In the genomic region with DNA sequence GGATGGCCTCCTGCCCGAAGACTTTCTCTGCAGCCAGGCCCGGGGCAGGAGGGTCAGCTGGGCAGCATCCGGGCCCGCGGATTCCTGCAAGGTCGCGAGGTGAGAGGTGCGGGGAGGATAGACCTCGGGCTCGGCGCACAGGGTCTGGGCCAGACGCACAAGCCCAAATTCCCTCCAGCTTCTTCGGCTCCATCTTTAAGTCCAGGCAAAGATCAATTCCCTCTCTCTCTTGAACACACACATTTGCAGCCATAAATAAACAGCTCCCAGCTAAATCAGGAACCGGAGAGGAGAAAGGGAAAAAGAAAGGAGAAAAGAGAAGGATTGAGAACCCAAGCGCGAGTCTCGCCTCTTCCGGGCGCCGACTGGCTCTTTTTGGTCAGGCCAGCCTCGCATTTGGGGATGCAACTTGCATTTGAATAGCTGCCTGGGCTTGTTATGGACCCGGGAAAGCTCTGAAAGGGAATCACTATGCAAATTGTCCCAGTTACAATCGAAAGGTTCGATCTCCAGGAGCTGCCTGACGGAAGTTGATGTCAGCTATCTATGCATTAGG, we compare ENCODE assay signal across 9 cellular contexts. TPM values are rescaled to one million over a fixed set of nuclear protein-coding genes. Genes with fewer than 3 reads are reported as not detected.
A peak's percentile ranks its signal among the peaks of the same experiment; 100 is the strongest.
DNase-seq lines count a peak whose midpoint lies in the region; ATAC-seq and TF ChIP-seq lines count a peak whose summit lies in the region.
"Had no signal": no experiment of that assay in that cellular context is flagged by ENCODE, and none has a peak within 500 bp of the region (broad histone marks: within the 10 kb centered on the region; RNA-seq: fewer than 3 reads in every experiment).

No MANE protein-coding gene starts in this region.

- H3K4me1 ChIP-seq in SJCRH30: no peaks in the 10 kb centered on the region

- H3K27me3 Mint-ChIP-seq in HFFc6 (ENCODE audit: insufficient read depth): peaks cover 62% of the 10 kb centered on the region
- H3K27me3 Mint-ChIP-seq in activated naive CD4-positive, alpha-beta T cell treated with anti-CD3 and anti-CD28 coated beads, Interleukin-2, amount 50 U/mL, for 24 hours: peaks cover 69% of the 10 kb centered on the region
- peaks cover 72% of the 10 kb centered on the region for H3K27me3 Mint-ChIP-seq in stimulated activated memory B cell treated with anti-CD40 and anti-IgM and Interleukin-4, amounts not matched to agents 10 μg/mL and 1 μg/mL and 100 μg/mL, for 72 hours

- H3K36me3 ChIP-seq in SJCRH30: no peaks in the 10 kb centered on the region
- H3K36me3 ChIP-seq: prostate gland had no signal

- DNase-seq in HFFc6 (no peak), iPS-NIHi7 (ENCODE audit: extremely low spot score) (peak; percentile 53), activated gamma-delta T cell (lab: John Stamatoyannopoulos, UW) (no peak), SJCRH30 (no peak)
- DNase-seq: MV-4-11 had no signal

- peak overlapping the region; percentile 57 for H3K4me3 Mint-ChIP-seq in HFFc6
- H3K4me3 Mint-ChIP-seq in activated naive CD4-positive, alpha-beta T cell treated with anti-CD3 and anti-CD28 coated beads, Interleukin-2, amount 50 U/mL, for 24 hours: peak overlapping the region; percentile 83
- peak overlapping the region; percentile 69 for H3K4me3 Mint-ChIP-seq in stimulated activated memory B cell treated with anti-CD40 and anti-IgM and Interleukin-4, amounts not matched to agents 10 μg/mL and 1 μg/mL and 100 μg/mL, for 72 hours

- no peak overlapping the region for H3K4me3 ChIP-seq in SJCRH30

- H3K9me3 Mint-ChIP-seq in HFFc6: no peaks in the 10 kb centered on the region
- no peaks in the 10 kb centered on the region for H3K9me3 Mint-ChIP-seq in activated naive CD4-positive, alpha-beta T cell treated with anti-CD3 and anti-CD28 coated beads, Interleukin-2, amount 50 U/mL, for 24 hours
- peaks cover 5% of the 10 kb centered on the region for H3K9me3 Mint-ChIP-seq in stimulated activated memory B cell treated with anti-CD40 and anti-IgM and Interleukin-4, amounts not matched to agents 10 μg/mL and 1 μg/mL and 100 μg/mL, for 72 hours

- H3K4me1 Mint-ChIP-seq in HFFc6 (ENCODE audit: low read depth): peaks cover 14% of the 10 kb centered on the region
- H3K4me1 Mint-ChIP-seq in activated naive CD4-positive, alpha-beta T cell treated with anti-CD3 and anti-CD28 coated beads, Interleukin-2, amount 50 U/mL, for 24 hours: peaks cover 20% of the 10 kb centered on the region
- H3K4me1 Mint-ChIP-seq in stimulated activated memory B cell treated with anti-CD40 and anti-IgM and Interleukin-4, amounts not matched to agents 10 μg/mL and 1 μg/mL and 100 μg/mL, for 72 hours: peaks cover 12% of the 10 kb centered on the region

- no peaks in the 10 kb centered on the region for H3K36me3 Mint-ChIP-seq in HFFc6 (ENCODE audit: low read depth)
- peaks cover 1% of the 10 kb centered on the region for H3K36me3 Mint-ChIP-seq in activated naive CD4-positive, alpha-beta T cell treated with anti-CD3 and anti-CD28 coated beads, Interleukin-2, amount 50 U/mL, for 24 hours
- no peaks in the 10 kb centered on the region for H3K36me3 Mint-ChIP-seq in stimulated activated memory B cell treated with anti-CD40 and anti-IgM and Interleukin-4, amounts not matched to agents 10 μg/mL and 1 μg/mL and 100 μg/mL, for 72 hours

- no peaks in the 10 kb centered on the region for H3K9me3 ChIP-seq in SJCRH30 (replicated peaks)
- H3K9me3 ChIP-seq: prostate gland had no signal

- no peaks in the 10 kb centered on the region for H3K27me3 ChIP-seq in SJCRH30

- no peak overlapping the region for H3K27ac Mint-ChIP-seq in HFFc6
- no peak overlapping the region for H3K27ac Mint-ChIP-seq in activated naive CD4-positive, alpha-beta T cell treated with anti-CD3 and anti-CD28 coated beads, Interleukin-2, amount 50 U/mL, for 24 hours
- no peak overlapping the region for H3K27ac Mint-ChIP-seq in stimulated activated memory B cell treated with anti-CD40 and anti-IgM and Interleukin-4, amounts not matched to agents 10 μg/mL and 1 μg/mL and 100 μg/mL, for 72 hours

- ATAC-seq in stimulated activated memory B cell treated with anti-CD40 and anti-IgM and Interleukin-4, amounts not matched to agents 10 μg/mL and 1 μg/mL and 100 μg/mL, for 72 hours: no peak
- ATAC-seq in GM21619 (IDR thresholded peaks at IDR 0.05; ENCODE audit: unreplicated experiment): no peak

- H3K27ac ChIP-seq in SJCRH30: no peak overlapping the region
- H3K27ac ChIP-seq: prostate gland had no signal

- TF ChIP-seq CTCF in HFFc6 (IDR thresholded peaks at IDR 0.05): no peak

RNA-seq across cellular contexts. Expression of a gene that starts 14.5 kb away (rescaled TPM):
- under 1 TPM in 4 of 6 experiments, not detected in 2; 0.16 to 0.38 (median 0.23) TPM for total RNA-seq in HFFc6 (2021; fragmentation: NEBNext Ultra II Directional; extraction: Animal tissue kit (Norgen Biotek cat#: 25700))
- 0.14 and 0.28 TPM in 2 replicates for total RNA-seq in SJCRH30 (2014; rRNA removed; shearing (Covaris generic))
